Comparison of ENCODE assay signal across 10 cellular contexts in genomic region chr4:17762705-17763104, GRCh38. TPM values are rescaled to one million over a fixed set of nuclear protein-coding genes. Genes with fewer than 3 reads are reported as not detected.
DNase-seq lines count a peak whose midpoint lies in the region; ATAC-seq and TF ChIP-seq lines count a peak whose summit lies in the region.
"Had no signal": no experiment of that assay in that cellular context is flagged by ENCODE, and none has a peak within 500 bp of the region (broad histone marks: within the 10 kb centered on the region; RNA-seq: fewer than 3 reads in every experiment).

No MANE protein-coding gene starts in this region.

- no peak overlapping the region for H3K4me3 ChIP-seq in HAP-1
- H3K4me3 ChIP-seq: esophagus squamous epithelium, SK-N-MC had no signal

- in situ Hi-C loops in G401 (cut with HindIII; ENCODE audit: low sequenced_read_pairs) (no loop called here), HAP-1 (cut with MboI; ENCODE audit: low sequenced_read_pairs) (no loop called here)

- H3K4me1 ChIP-seq in HAP-1 = no peaks in the 10 kb centered on the region

- TF ChIP-seq POLR2A in erythroblast (IDR thresholded peaks at IDR 0.05; ENCODE audit: low read length) = no peak

- DNase-seq in 8988T (peak; percentile 39), G401 (ENCODE audit: low spot score) (peak; percentile 14), NCI-H446 (lab: John Stamatoyannopoulos, UW) (peak; percentile 20 to 89), erythroblast (lab: John Stamatoyannopoulos, UW) (peak; percentile 10 to 26), HAP-1 (ENCODE audit: low spot score in 2 of 2) (no peak), NCI-H2081 (lab: John Stamatoyannopoulos, UW) (no peak)
- no peak for DNase-seq in effector CD4-positive, alpha-beta T cell
- DNase-seq: esophagus squamous epithelium had no signal

- H3K36me3 ChIP-seq in HAP-1 (replicated peaks) = no peaks in the 10 kb centered on the region
- H3K36me3 ChIP-seq: esophagus squamous epithelium had no signal

- 0 out of 2 replicates have a peak, but pooled peaks cover 2% of the 10 kb centered on the region for H3K27me3 ChIP-seq in HAP-1 (ENCODE audit: low read depth)
- H3K27me3 ChIP-seq: esophagus squamous epithelium had no signal

- ATAC-seq in GM21515 (IDR thresholded peaks at IDR 0.05; ENCODE audit: unreplicated experiment) = no peak

- H3K9me3 ChIP-seq in HAP-1 = no peaks in the 10 kb centered on the region

RNA-seq across cellular contexts. Expression of gene FAM184B, which starts 18.7 kb away (rescaled TPM):
- total RNA-seq in G401 (2014; rRNA removed; shearing (Covaris generic)) = not detected in 2 replicates

RNA-seq across cellular contexts. Expression of gene DCAF16, which starts 47.9 kb away (rescaled TPM):
- total RNA-seq in G401 (2014; rRNA removed; shearing (Covaris generic)) = 33.5 and 37.7 TPM in 2 replicates

RNA-seq across cellular contexts. Expression of gene NCAPG, which starts 48.1 kb away (rescaled TPM):
- total RNA-seq in G401 (2014; rRNA removed; shearing (Covaris generic)) = 28.3 and 74.7 TPM in 2 replicates

Comparison
In these comparisons a context has a peak if more than half of its experiments do, and no peak if none do; other contexts are left out.
1. DNase-seq: peak in 8988T (single experiment), G401 (single experiment), NCI-H446 (2 of 2) and erythroblast (2 of 2); none in HAP-1 (0 of 2), NCI-H2081 (0 of 2) and effector CD4-positive, alpha-beta T cell (single experiment).